1 cellular context compared by ENCODE assay signal in genomic region chr20:52313335-52313963, GRCh38.
TF ChIP-seq lines count a peak whose summit lies in the region.

No MANE protein-coding gene starts in this region.

TF ChIP-seq in WTC11, 78 proteins besides CTCF, POLR2A, EP300 and RAD21 (continued from another document):
- no peak for TF ChIP-seq PRDM15 (CRISPR knock-in tag; IDR thresholded peaks at IDR 0.05)
- no peak for TF ChIP-seq ZNF671 (CRISPR knock-in tag; IDR thresholded peaks at IDR 0.05)
- no peak for TF ChIP-seq ZMAT4 (CRISPR knock-in tag; IDR thresholded peaks at IDR 0.05)
- no peak for TF ChIP-seq FOXP4 (CRISPR knock-in tag; IDR thresholded peaks at IDR 0.05)
- no peak for TF ChIP-seq ZNF138 (CRISPR knock-in tag; conservative IDR thresholded peaks at IDR 0.05)
- no peak for TF ChIP-seq ZNF281 (CRISPR knock-in tag; IDR thresholded peaks at IDR 0.05)
TF ChIP-seq in WTC11: peak in this region for 0.
